In the genomic region with DNA sequence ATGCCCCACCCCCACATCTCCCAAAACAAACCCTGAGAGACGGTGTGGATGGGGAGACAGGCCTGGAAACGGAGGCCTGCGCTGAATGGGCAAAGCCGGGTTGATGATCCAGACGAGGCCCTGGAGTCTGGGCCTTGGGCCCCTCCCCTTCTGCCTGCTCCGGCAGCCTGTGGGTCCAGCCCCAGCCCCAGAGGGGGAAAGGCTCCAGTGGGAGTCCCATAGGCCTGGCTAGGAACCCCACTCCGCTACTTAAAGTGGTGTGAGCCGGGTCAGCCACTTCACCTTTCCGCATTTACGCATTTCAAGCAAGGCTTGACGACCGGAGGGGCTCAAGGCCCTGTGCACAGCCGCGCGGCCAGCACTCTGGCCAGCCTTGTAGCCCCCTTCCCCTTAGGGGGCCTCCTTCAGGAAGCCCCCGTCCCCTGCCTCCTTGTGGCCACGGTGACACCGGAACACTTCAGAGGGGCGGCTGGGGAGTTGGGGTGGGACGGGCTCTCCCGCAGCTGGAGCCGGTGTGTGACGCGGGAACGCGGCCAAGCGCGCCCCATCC, we compare ENCODE assay signal across 1 cellular context.
TF ChIP-seq lines count a peak whose summit lies in the region.

No MANE protein-coding gene starts in this region.

TF ChIP-seq in GM12878, 131 proteins besides CTCF, POLR2A, EP300 and RAD21:
- TF ChIP-seq BMI1 (IDR thresholded peaks at IDR 0.05; ENCODE audit: borderline replicate concordance): no peak
- TF ChIP-seq IKZF2 (IDR thresholded peaks at IDR 0.05): peak in 1 of 2 experiments; percentile 6; a peak in 2 of 4 replicates
- no peak for TF ChIP-seq POU2F2 (IDR thresholded peaks at IDR 0.05; ENCODE audit: borderline replicate concordance, low read depth, low read length)
- TF ChIP-seq SMARCA5 (IDR thresholded peaks at IDR 0.05): 0 out of 2 replicates have a peak, but pooled peaks have one; percentile 23
- 0 out of 2 replicates have a peak, but pooled peaks have one; percentile 7 for TF ChIP-seq NR2F1 (conservative IDR thresholded peaks at IDR 0.05)
- TF ChIP-seq, protein P1, sequence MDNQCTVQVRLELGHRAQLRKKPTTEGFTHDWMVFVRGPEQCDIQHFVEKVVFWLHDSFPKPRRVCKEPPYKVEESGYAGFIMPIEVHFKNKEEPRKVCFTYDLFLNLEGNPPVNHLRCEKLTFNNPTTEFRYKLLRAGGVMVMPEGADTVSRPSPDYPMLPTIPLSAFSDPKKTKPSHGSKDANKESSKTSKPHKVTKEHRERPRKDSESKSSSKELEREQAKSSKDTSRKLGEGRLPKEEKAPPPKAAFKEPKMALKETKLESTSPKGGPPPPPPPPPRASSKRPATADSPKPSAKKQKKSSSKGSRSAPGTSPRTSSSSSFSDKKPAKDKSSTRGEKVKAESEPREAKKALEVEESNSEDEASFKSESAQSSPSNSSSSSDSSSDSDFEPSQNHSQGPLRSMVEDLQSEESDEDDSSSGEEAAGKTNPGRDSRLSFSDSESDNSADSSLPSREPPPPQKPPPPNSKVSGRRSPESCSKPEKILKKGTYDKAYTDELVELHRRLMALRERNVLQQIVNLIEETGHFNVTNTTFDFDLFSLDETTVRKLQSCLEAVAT (IDR thresholded peaks at IDR 0.05): peak; percentile 63
- TF ChIP-seq, protein P2, sequence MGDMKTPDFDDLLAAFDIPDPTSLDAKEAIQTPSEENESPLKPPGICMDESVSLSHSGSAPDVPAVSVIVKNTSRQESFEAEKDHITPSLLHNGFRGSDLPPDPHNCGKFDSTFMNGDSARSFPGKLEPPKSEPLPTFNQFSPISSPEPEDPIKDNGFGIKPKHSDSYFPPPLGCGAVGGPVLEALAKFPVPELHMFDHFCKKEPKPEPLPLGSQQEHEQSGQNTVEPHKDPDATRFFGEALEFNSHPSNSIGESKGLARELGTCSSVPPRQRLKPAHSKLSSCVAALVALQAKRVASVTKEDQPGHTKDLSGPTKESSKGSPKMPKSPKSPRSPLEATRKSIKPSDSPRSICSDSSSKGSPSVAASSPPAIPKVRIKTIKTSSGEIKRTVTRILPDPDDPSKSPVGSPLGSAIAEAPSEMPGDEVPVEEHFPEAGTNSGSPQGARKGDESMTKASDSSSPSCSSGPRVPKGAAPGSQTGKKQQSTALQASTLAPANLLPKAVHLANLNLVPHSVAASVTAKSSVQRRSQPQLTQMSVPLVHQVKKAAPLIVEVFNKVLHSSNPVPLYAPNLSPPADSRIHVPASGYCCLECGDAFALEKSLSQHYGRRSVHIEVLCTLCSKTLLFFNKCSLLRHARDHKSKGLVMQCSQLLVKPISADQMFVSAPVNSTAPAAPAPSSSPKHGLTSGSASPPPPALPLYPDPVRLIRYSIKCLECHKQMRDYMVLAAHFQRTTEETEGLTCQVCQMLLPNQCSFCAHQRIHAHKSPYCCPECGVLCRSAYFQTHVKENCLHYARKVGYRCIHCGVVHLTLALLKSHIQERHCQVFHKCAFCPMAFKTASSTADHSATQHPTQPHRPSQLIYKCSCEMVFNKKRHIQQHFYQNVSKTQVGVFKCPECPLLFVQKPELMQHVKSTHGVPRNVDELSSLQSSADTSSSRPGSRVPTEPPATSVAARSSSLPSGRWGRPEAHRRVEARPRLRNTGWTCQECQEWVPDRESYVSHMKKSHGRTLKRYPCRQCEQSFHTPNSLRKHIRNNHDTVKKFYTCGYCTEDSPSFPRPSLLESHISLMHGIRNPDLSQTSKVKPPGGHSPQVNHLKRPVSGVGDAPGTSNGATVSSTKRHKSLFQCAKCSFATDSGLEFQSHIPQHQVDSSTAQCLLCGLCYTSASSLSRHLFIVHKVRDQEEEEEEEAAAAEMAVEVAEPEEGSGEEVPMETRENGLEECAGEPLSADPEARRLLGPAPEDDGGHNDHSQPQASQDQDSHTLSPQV (IDR thresholded peaks at IDR 0.05): 0 out of 2 replicates have a peak, but pooled peaks have one; percentile 17
- no peak for TF ChIP-seq ZNF24 (IDR thresholded peaks at IDR 0.05)
